In the genomic region with DNA sequence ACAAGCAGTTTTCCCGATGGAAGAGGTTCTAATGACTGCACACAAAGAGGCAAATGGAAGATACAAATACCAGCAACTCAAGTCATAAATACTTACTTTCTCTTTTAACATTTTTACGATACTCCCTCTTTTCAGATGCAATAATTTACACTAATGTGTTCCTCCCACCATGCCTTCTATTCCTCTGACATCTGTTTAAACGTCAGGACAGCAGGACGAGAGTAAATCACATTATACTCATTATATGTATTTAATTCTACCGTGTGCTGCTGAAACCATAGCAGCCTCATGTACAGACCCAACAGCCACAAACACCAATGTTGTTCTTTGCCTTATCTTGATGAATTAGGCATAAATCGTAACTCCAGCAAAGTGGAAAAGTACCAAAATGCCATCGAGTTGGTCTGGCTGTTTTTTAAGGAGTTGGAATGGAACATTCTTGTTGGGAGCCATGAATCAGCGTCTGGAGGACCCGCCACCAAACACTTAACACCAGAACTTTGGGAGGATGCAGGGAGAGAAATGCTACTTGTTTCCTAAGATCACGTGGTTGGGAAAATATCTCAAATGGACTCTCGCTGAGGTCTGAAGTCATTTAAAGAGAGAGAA, we compare ENCODE assay signal across 19 cellular contexts.
"Had no signal": no experiment of that assay in that cellular context is flagged by ENCODE, and none has a peak within 500 bp of the region (broad histone marks: within the 10 kb centered on the region; RNA-seq: fewer than 3 reads in every experiment).

No MANE protein-coding gene starts in this region.

- H3K9me3 ChIP-seq: esophagus squamous epithelium, pancreas had no signal

- H3K36me3 ChIP-seq: breast epithelium, esophagus squamous epithelium, pancreas, upper lobe of left lung had no signal

- H3K4me1 Mint-ChIP-seq: activated CD4-positive, alpha-beta T cell treated with anti-CD3 and anti-CD28 coated beads, Interleukin-2, amount 10 ng/mL, durations not matched to agents 7 days and 5 days; stimulated activated naive B cell treated with anti-CD40 and anti-IgM and Interleukin-4, amounts not matched to agents 10 μg/mL and 1 μg/mL and 100 μg/mL, for 72 hours had no signal

- H3K27me3 Mint-ChIP-seq: activated CD4-positive, alpha-beta T cell treated with anti-CD3 and anti-CD28 coated beads, Interleukin-2, amount 10 ng/mL, durations not matched to agents 7 days and 5 days; activated naive CD8-positive, alpha-beta T cell had no signal

- ATAC-seq: foreskin keratinocyte; pancreas; stimulated activated naive B cell treated with anti-CD40 and anti-IgM and Interleukin-4, amounts not matched to agents 10 μg/mL and 1 μg/mL and 100 μg/mL, for 72 hours had no signal

- DNase-seq: activated CD4-positive, alpha-beta T cell treated with anti-CD3 and anti-CD28 coated beads, Interleukin-2, amount 10 ng/mL, durations not matched to agents 7 days and 5 days; activated CD8-positive, alpha-beta memory T cell treated with anti-CD3 and anti-CD28 coated beads for 24 hours; activated gamma-delta T cell treated with Interleukin-2 at 50 U/mL for 16 hours; cerebellar nuclear complex; effector CD8-positive, alpha-beta T cell; esophagus squamous epithelium; foreskin keratinocyte; kidney glomerular epithelial cell; mesendoderm; pancreas; stimulated activated CD4-positive, alpha-beta T cell treated with anti-CD3 and anti-CD28 coated beads, Interleukin-15, amount 100 ng/mL, for 24 hours; stimulated activated CD4-positive, alpha-beta T cell treated with anti-CD3 and anti-CD28 coated beads, Interleukin-4, amount 100 ng/mL, for 1 hour; stimulated activated naive B cell treated with anti-CD40 and anti-IgM and Interleukin-4, amounts not matched to agents 10 μg/mL and 1 μg/mL and 100 μg/mL, for 72 hours; substantia nigra; T-helper 9 cell; upper lobe of left lung had no signal

- H3K27ac ChIP-seq: breast epithelium, foreskin keratinocyte, pancreas, upper lobe of left lung had no signal

- H3K27me3 ChIP-seq: foreskin keratinocyte, pancreas, upper lobe of left lung had no signal

- H3K9me3 Mint-ChIP-seq: activated CD4-positive, alpha-beta T cell treated with anti-CD3 and anti-CD28 coated beads, Interleukin-2, amount 10 ng/mL, durations not matched to agents 7 days and 5 days; stimulated activated naive B cell treated with anti-CD40 and anti-IgM and Interleukin-4, amounts not matched to agents 10 μg/mL and 1 μg/mL and 100 μg/mL, for 72 hours had no signal

- H3K4me1 ChIP-seq: breast epithelium, foreskin keratinocyte, pancreas, upper lobe of left lung had no signal

- H3K36me3 Mint-ChIP-seq: activated naive CD8-positive, alpha-beta T cell; stimulated activated naive B cell treated with anti-CD40 and anti-IgM and Interleukin-4, amounts not matched to agents 10 μg/mL and 1 μg/mL and 100 μg/mL, for 72 hours had no signal

- H3K27ac Mint-ChIP-seq: activated CD4-positive, alpha-beta T cell treated with anti-CD3 and anti-CD28 coated beads, Interleukin-2, amount 10 ng/mL, durations not matched to agents 7 days and 5 days; activated naive CD8-positive, alpha-beta T cell; stimulated activated naive B cell treated with anti-CD40 and anti-IgM and Interleukin-4, amounts not matched to agents 10 μg/mL and 1 μg/mL and 100 μg/mL, for 72 hours had no signal

- H3K4me3 ChIP-seq: breast epithelium, esophagus squamous epithelium, pancreas, upper lobe of left lung had no signal

- H3K4me3 Mint-ChIP-seq: activated CD4-positive, alpha-beta T cell treated with anti-CD3 and anti-CD28 coated beads, Interleukin-2, amount 10 ng/mL, durations not matched to agents 7 days and 5 days; activated naive CD8-positive, alpha-beta T cell; stimulated activated naive B cell treated with anti-CD40 and anti-IgM and Interleukin-4, amounts not matched to agents 10 μg/mL and 1 μg/mL and 100 μg/mL, for 72 hours had no signal

- FAIRE-seq: endothelial cell of umbilical vein, pancreas had no signal
